37 cellular contexts compared by ENCODE assay signal in the genomic region with DNA sequence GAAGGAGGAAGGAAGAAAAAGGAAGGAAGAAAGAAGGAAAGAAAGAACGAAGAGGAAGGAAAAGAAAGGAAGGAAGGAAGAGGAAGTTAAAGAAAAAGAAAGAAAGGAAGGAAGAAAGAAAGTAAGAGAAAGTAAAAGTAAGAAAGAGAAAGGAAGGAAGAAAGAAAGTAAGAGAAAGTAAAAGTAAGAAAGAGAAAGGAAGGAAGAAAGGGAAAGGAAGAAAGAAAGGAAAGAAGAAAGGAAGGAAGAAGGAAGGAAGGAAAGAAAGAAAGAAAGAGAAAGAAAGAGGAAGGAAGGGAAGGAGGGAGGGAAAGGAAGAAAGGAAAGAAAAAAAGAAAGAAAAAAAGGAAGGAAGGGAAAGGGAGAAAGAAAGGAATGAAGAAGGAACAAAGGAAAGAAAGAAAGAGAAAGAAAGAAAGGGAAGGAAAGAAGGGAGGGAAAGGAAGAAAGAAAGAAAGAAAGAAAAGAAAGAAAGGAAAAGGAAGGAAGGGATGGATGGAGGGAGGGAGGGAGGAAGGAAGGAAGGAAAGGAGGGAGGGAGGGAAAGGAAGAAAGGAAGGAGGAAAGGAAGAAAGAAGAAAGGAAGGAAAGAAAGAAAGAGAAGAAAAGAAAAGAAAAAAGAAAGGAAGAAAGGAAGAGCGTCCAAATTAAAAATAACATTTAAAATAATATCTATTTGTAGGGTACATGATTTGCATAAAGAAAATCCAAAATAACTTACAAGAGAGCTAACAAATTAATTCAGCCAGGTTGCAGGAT.
"Had no signal": no experiment of that assay in that cellular context is flagged by ENCODE, and none has a peak within 500 bp of the region (broad histone marks: within the 10 kb centered on the region; RNA-seq: fewer than 3 reads in every experiment).

No MANE protein-coding gene starts in this region.

- ATAC-seq: activated naive CD4-positive, alpha-beta T cell treated with anti-CD3 and anti-CD28 coated beads, Interleukin-2, amount 50 U/mL, for 72 hours; activated T-cell treated with anti-CD3 and anti-CD28 coated beads, Interleukin-2, amount 50 U/mL, for 4 hours; activated T-cell treated with anti-CD3 and anti-CD28 coated beads, Interleukin-2, amount 50 U/mL, for 72 hours; activated T-helper 17 cell treated with anti-CD3 and anti-CD28 coated beads, Interleukin-2, amount 50 U/mL, for 72 hours; body of pancreas had no signal

- H3K36me3 ChIP-seq: adrenal gland, brain microvascular endothelial cell, breast epithelium, WERI-Rb-1 had no signal

- FAIRE-seq: astrocyte, colon, TTC549 had no signal

- H3K27ac ChIP-seq: adrenal gland, body of pancreas, brain microvascular endothelial cell, breast epithelium, WERI-Rb-1 had no signal

- H3K4me3 ChIP-seq: adrenal gland, body of pancreas, breast epithelium had no signal

- H3K27me3 Mint-ChIP-seq: activated B cell treated with CpG ODN at 0.5 μM for 24 hours; activated CD4-positive, alpha-beta memory T cell treated with anti-CD3 and anti-CD28 coated beads for 36 hours; activated CD4-positive, alpha-beta T cell treated with anti-CD3 and anti-CD28 coated beads, Interleukin-2, amount 10 ng/mL, durations not matched to agents 24 days and 14 days; activated naive CD8-positive, alpha-beta T cell treated with anti-CD3 and anti-CD28 coated beads for 36 hours; activated T-helper 17 cell treated with anti-CD3 and anti-CD28 coated beads, Interleukin-2, amount 50 U/mL, for 72 hours had no signal

- H3K4me3 Mint-ChIP-seq: activated B cell treated with CpG ODN at 0.5 μM for 24 hours; activated CD4-positive, alpha-beta memory T cell treated with anti-CD3 and anti-CD28 coated beads for 36 hours; activated CD4-positive, alpha-beta T cell treated with anti-CD3 and anti-CD28 coated beads, Interleukin-2, amount 10 ng/mL, durations not matched to agents 24 days and 14 days; activated naive CD4-positive, alpha-beta T cell treated with anti-CD3 and anti-CD28 coated beads for 36 hours; activated naive CD8-positive, alpha-beta T cell treated with anti-CD3 and anti-CD28 coated beads for 36 hours; activated T-cell treated with anti-CD3 and anti-CD28 coated beads, Interleukin-2, amount 50 U/mL, for 4 hours; activated T-cell treated with anti-CD3 and anti-CD28 coated beads, Interleukin-2, amount 50 U/mL, for 72 hours; activated T-helper 1 cell treated with anti-CD3 and anti-CD28 coated beads, Interleukin-12 subunit alpha, Interleukin-12 subunit beta, Interleukin-2, Interleukin-4 antibody, amounts not matched to agents 30 ng/mL and 10 ng/mL and 1 ng/mL, durations not matched to agents 14 hours and 24 hours and 36 hours; activated T-helper 17 cell treated with anti-CD3 and anti-CD28 coated beads, Interleukin-2, amount 50 U/mL, for 72 hours; T-helper 1 cell treated with Interleukin-12 subunit alpha and Interleukin-12 subunit beta and Interleukin-4 antibody, amounts not matched to agents 30 μg/mL and 1 μg/mL, for 36 hours; T-helper 2 cell treated with Interferon-gamma antibody and Interleukin-4, amounts not matched to agents 5 μg/mL and 100 μg/mL, for 36 hours had no signal

- H3K9me3 ChIP-seq: adrenal gland, body of pancreas had no signal

- H3K9me3 Mint-ChIP-seq: activated CD4-positive, alpha-beta T cell treated with anti-CD3 and anti-CD28 coated beads, Interleukin-2, amount 10 ng/mL, durations not matched to agents 24 days and 14 days had no signal

- DNase-seq: activated B cell treated with CpG ODN at 0.5 μM for 24 hours; activated CD4-positive, alpha-beta memory T cell treated with anti-CD3 and anti-CD28 coated beads for 36 hours; activated CD4-positive, alpha-beta T cell treated with anti-CD3 and anti-CD28 coated beads for 4 hours; activated CD4-positive, alpha-beta T cell treated with anti-CD3 and anti-CD28 coated beads, Interleukin-2, amount 10 ng/mL, durations not matched to agents 24 days and 14 days; activated CD4-positive, alpha-beta T cell treated with anti-CD3 and anti-CD28 coated beads, Interleukin-2, amount 50 U/mL, for 1 hour; activated CD4-positive, alpha-beta T cell treated with anti-CD3 and anti-CD28 coated beads, Interleukin-2, amount 50 U/mL, for 4 hours; activated CD4-positive, CD25-positive, alpha-beta regulatory T cell treated with anti-CD3 and anti-CD28 coated beads, Interleukin-2, amount 50 U/mL, for 72 hours; activated CD8-positive, alpha-beta memory T cell treated with anti-CD3 and anti-CD28 coated beads, Interleukin-2, amount 50 U/mL, for 4 hours; activated effector memory CD4-positive, alpha-beta T cell treated with anti-CD3 and anti-CD28 coated beads, Interleukin-2, amount 50 U/mL, for 16 hours; activated gamma-delta T cell treated with Interleukin-2 at 50 U/mL for 16 hours; activated naive CD4-positive, alpha-beta T cell; activated naive CD4-positive, alpha-beta T cell treated with anti-CD3 and anti-CD28 coated beads for 36 hours; activated naive CD4-positive, alpha-beta T cell treated with anti-CD3 and anti-CD28 coated beads, Interleukin-2, amount 50 U/mL, for 16 hours; activated naive CD8-positive, alpha-beta T cell treated with anti-CD3 and anti-CD28 coated beads for 36 hours; activated T-cell treated with anti-CD3 and anti-CD28 coated beads for 4 hours; activated T-cell treated with anti-CD3 and anti-CD28 coated beads, Interleukin-2, amount 50 U/mL, for 1 hour; activated T-cell treated with anti-CD3 and anti-CD28 coated beads, Interleukin-2, amount 50 U/mL, for 4 hours; activated T-cell treated with anti-CD3 and anti-CD28 coated beads, Interleukin-2, amount 50 U/mL, for 72 hours; adrenal gland; amniotic stem cell; aorta; body of pancreas; brain microvascular endothelial cell; central memory CD4-positive, alpha-beta T cell; T-helper 1 cell; T-helper 2 cell; T-helper 9 cell; WERI-Rb-1 had no signal

- H3K27me3 ChIP-seq: adrenal gland, body of pancreas, brain microvascular endothelial cell, breast epithelium had no signal

- H3K27ac Mint-ChIP-seq: activated B cell treated with CpG ODN at 0.5 μM for 24 hours; activated CD4-positive, alpha-beta memory T cell treated with anti-CD3 and anti-CD28 coated beads for 36 hours; activated CD4-positive, alpha-beta T cell treated with anti-CD3 and anti-CD28 coated beads, Interleukin-2, amount 10 ng/mL, durations not matched to agents 24 days and 14 days; activated naive CD4-positive, alpha-beta T cell treated with anti-CD3 and anti-CD28 coated beads for 36 hours; activated naive CD4-positive, alpha-beta T cell treated with anti-CD3 and anti-CD28 coated beads, Interleukin-2, amount 50 U/mL, for 72 hours; activated naive CD8-positive, alpha-beta T cell treated with anti-CD3 and anti-CD28 coated beads for 36 hours; activated T-cell treated with anti-CD3 and anti-CD28 coated beads, Interleukin-2, amount 50 U/mL, for 72 hours; activated T-helper 1 cell treated with anti-CD3 and anti-CD28 coated beads, Interleukin-12 subunit alpha, Interleukin-12 subunit beta, Interleukin-2, Interleukin-4 antibody, amounts not matched to agents 30 ng/mL and 10 ng/mL and 1 ng/mL, durations not matched to agents 14 hours and 24 hours and 36 hours; activated T-helper 17 cell treated with anti-CD3 and anti-CD28 coated beads, Interleukin-2, amount 50 U/mL, for 72 hours; T-helper 1 cell treated with Interleukin-12 subunit alpha and Interleukin-12 subunit beta and Interleukin-4 antibody, amounts not matched to agents 30 μg/mL and 1 μg/mL, for 36 hours; T-helper 2 cell treated with Interferon-gamma antibody and Interleukin-4, amounts not matched to agents 5 μg/mL and 100 μg/mL, for 36 hours had no signal

- H3K4me1 ChIP-seq: adrenal gland, body of pancreas, breast epithelium had no signal

- H3K36me3 Mint-ChIP-seq: activated CD4-positive, alpha-beta memory T cell treated with anti-CD3 and anti-CD28 coated beads for 36 hours; activated naive CD4-positive, alpha-beta T cell treated with anti-CD3 and anti-CD28 coated beads, Interleukin-2, amount 50 U/mL, for 72 hours had no signal

- H3K4me1 Mint-ChIP-seq: activated B cell treated with CpG ODN at 0.5 μM for 24 hours; activated CD4-positive, alpha-beta T cell treated with anti-CD3 and anti-CD28 coated beads, Interleukin-2, amount 10 ng/mL, durations not matched to agents 24 days and 14 days; activated naive CD8-positive, alpha-beta T cell treated with anti-CD3 and anti-CD28 coated beads for 36 hours; activated T-helper 17 cell treated with anti-CD3 and anti-CD28 coated beads, Interleukin-2, amount 50 U/mL, for 72 hours had no signal
